ENCODE assay signal across 27 cellular contexts in genomic region chr6:10205120-10205519, GRCh38.
DNase-seq lines count a peak whose midpoint lies in the region; ATAC-seq, FAIRE-seq and TF ChIP-seq lines count a peak whose summit lies in the region.
"Had no signal": no experiment of that assay in that cellular context is flagged by ENCODE, and none has a peak within 500 bp of the region (broad histone marks: within the 10 kb centered on the region; RNA-seq: fewer than 3 reads in every experiment).

No MANE protein-coding gene starts in this region.

- DNase-seq in NCI-H1092 treated with DMSO at 0.1 percent for 48 hours (lab: John Stamatoyannopoulos, UW) (peak; percentile 18), NCI-H1092 (lab: John Stamatoyannopoulos, UW) (no peak), NCI-H2196 (lab: John Stamatoyannopoulos, UW; ENCODE audit: unreplicated experiment) (peak; percentile 53), bronchial epithelial cell (ENCODE audit: low read depth) (peak; percentile 32), stromal cell of bone marrow (ENCODE audit: low read depth) (peak; percentile 15), NOMO-1 treated with dmso at 0.1 percent for 144 hours (lab: John Stamatoyannopoulos, UW; ENCODE audit: unreplicated experiment) (no peak), esophagus muscularis mucosa (ENCODE audit: extremely low spot score) (no peak)
- DNase-seq: 8988T; activated CD4-positive, alpha-beta T cell treated with anti-CD3 and anti-CD28 coated beads for 36 hours; activated CD8-positive, alpha-beta T cell treated with anti-CD3 and anti-CD28 coated beads, Interleukin-2, amount 10 ng/mL, durations not matched to agents 7 days and 5 days; activated naive CD4-positive, alpha-beta T cell treated with anti-CD3 and anti-CD28 coated beads, Interleukin-2, amount 10 ng/mL, durations not matched to agents 7 days and 5 days; adrenal gland; body of pancreas; Calu3; foreskin melanocyte; heart left ventricle; IMR-90; left ventricle myocardium superior; naive B cell; NCI-H1930; NK-92 treated with Interleukin-12 subunit alpha and Interleukin-12 subunit beta, amount 100 ng/mL, for 24 hours; Right ventricle myocardium superior; stimulated activated CD4-positive, alpha-beta T cell treated with anti-CD3 and anti-CD28 coated beads, Interleukin-4, amount 100 ng/mL, for 24 hours; trophoblast cell had no signal

- no peak for ATAC-seq in GM19328 (IDR thresholded peaks at IDR 0.05; ENCODE audit: unreplicated experiment)
- ATAC-seq: activated CD4-positive, alpha-beta T cell treated with anti-CD3 and anti-CD28 coated beads for 36 hours; activated CD8-positive, alpha-beta T cell treated with anti-CD3 and anti-CD28 coated beads, Interleukin-2, amount 10 ng/mL, durations not matched to agents 7 days and 5 days; body of pancreas; GM23338; heart left ventricle; left ventricle myocardium superior had no signal

- TF ChIP-seq CTCF in bronchial epithelial cell (IDR thresholded peaks at IDR 0.05; ENCODE audit: insufficient read depth, low read length, severe bottlenecking) (no peak), esophagus muscularis mucosa (IDR thresholded peaks at IDR 0.05) (no peak)

- H3K27me3 ChIP-seq in bronchial epithelial cell (ENCODE audit: control insufficient read depth, insufficient read depth, low read length) (no peaks in the 10 kb centered on the region), esophagus muscularis mucosa (no peaks in the 10 kb centered on the region)
- H3K27me3 ChIP-seq: adrenal gland, body of pancreas had no signal

- no peak overlapping the region for H3K4me3 ChIP-seq in bronchial epithelial cell (ENCODE audit: low read depth, low read length)
- H3K4me3 ChIP-seq in esophagus muscularis mucosa, result no peak overlapping the region
- H3K4me3 ChIP-seq: adrenal gland, body of pancreas, GM23338, heart left ventricle had no signal

- H3K36me3 ChIP-seq in bronchial epithelial cell (ENCODE audit: control insufficient read depth, insufficient read depth, low read length) (no peaks in the 10 kb centered on the region), esophagus muscularis mucosa (no peaks in the 10 kb centered on the region)
- H3K36me3 ChIP-seq: adrenal gland, heart left ventricle had no signal

- no peaks in the 10 kb centered on the region for H3K9me3 ChIP-seq in esophagus muscularis mucosa
- H3K9me3 ChIP-seq: adrenal gland had no signal

- TF ChIP-seq POLR2A in esophagus muscularis mucosa (IDR thresholded peaks at IDR 0.05; ENCODE audit: low read depth), result no peak

- H3K4me1 ChIP-seq in esophagus muscularis mucosa, result peaks cover 0 to 2% (median 0%) of the 10 kb centered on the region in 4 donors
- H3K4me1 ChIP-seq: body of pancreas, heart left ventricle had no signal

- no peak for FAIRE-seq in bronchial epithelial cell (lab: Jason Lieb, UNC)
- FAIRE-seq: keratinocyte had no signal

- TF ChIP-seq EP300 in esophagus muscularis mucosa (IDR thresholded peaks at IDR 0.05), result no peak

- H3K27ac ChIP-seq in esophagus muscularis mucosa (replicated peaks in 1 of 4), result no peak overlapping the region
- H3K27ac ChIP-seq: adrenal gland, body of pancreas, heart left ventricle had no signal

- WGBS in esophagus muscularis mucosa, result 47% methylated on average over 3 of the region's 3 CpGs

- intact Hi-C loops in esophagus muscularis mucosa (cut with DNase I), result no loop called here

Comparison
In these comparisons a context has a peak if more than half of its experiments do, and no peak if none do; other contexts are left out.
1. DNase-seq: peak in NCI-H1092 treated with DMSO at 0.1 percent for 48 hours (single experiment), NCI-H2196 (single experiment), bronchial epithelial cell (single experiment) and stromal cell of bone marrow (single experiment); none in NCI-H1092 (single experiment), NOMO-1 treated with dmso at 0.1 percent for 144 hours (single experiment) and esophagus muscularis mucosa (single experiment).